Comparison of ENCODE assay signal across 24 cellular contexts in genomic region chr1:178323067-178323466, GRCh38.
DNase-seq lines count a peak whose midpoint lies in the region; ATAC-seq and TF ChIP-seq lines count a peak whose summit lies in the region.
"Had no signal": no experiment of that assay in that cellular context is flagged by ENCODE, and none has a peak within 500 bp of the region (broad histone marks: within the 10 kb centered on the region; RNA-seq: fewer than 3 reads in every experiment).

No MANE protein-coding gene starts in this region.

- H3K4me3 ChIP-seq in RWPE2 (ENCODE audit: severe bottlenecking) = no peak overlapping the region
- no peak overlapping the region for H3K4me3 ChIP-seq in adrenal gland
- H3K4me3 ChIP-seq: K562, Peyer's patch had no signal

- no peak overlapping the region for H3K4me3 Mint-ChIP-seq in activated CD4-positive, alpha-beta T cell treated with anti-CD3 and anti-CD28 coated beads for 36 hours
- no peak overlapping the region for H3K4me3 Mint-ChIP-seq in stimulated activated effector memory CD8-positive, alpha-beta T cell treated with anti-CD3 and anti-CD28 coated beads, Interleukin-12 subunit alpha, Interleukin-12 subunit beta, amount 100 ng/mL, for 72 hours
- no peak overlapping the region for H3K4me3 Mint-ChIP-seq in activated CD4-positive, alpha-beta memory T cell treated with anti-CD3 and anti-CD28 coated beads, Interleukin-2, amount 10 ng/mL, durations not matched to agents 7 days and 5 days
- H3K4me3 Mint-ChIP-seq: CD8-positive, alpha-beta memory T cell had no signal

- no peak for TF ChIP-seq POLR2A in adrenal gland (IDR thresholded peaks at IDR 0.05)

- H3K4me1 ChIP-seq in RWPE2 (ENCODE audit: insufficient read depth, poor library complexity, severe bottlenecking) = peaks cover 28% of the 10 kb centered on the region
- H3K4me1 ChIP-seq in adrenal gland (replicated peaks in 1 of 2) = no peaks in the 10 kb centered on the region
- H3K4me1 ChIP-seq: Peyer's patch had no signal

- WGBS in adrenal gland, 4 donors = 67 to 79% (median 69%) methylated on average over 1 of the region's 1 CpG

- H3K36me3 Mint-ChIP-seq in activated CD4-positive, alpha-beta T cell treated with anti-CD3 and anti-CD28 coated beads for 36 hours (ENCODE audit: low read depth) = no peaks in the 10 kb centered on the region
- no peaks in the 10 kb centered on the region for H3K36me3 Mint-ChIP-seq in stimulated activated effector memory CD8-positive, alpha-beta T cell treated with anti-CD3 and anti-CD28 coated beads, Interleukin-12 subunit alpha, Interleukin-12 subunit beta, amount 100 ng/mL, for 72 hours
- H3K36me3 Mint-ChIP-seq in activated CD4-positive, alpha-beta memory T cell treated with anti-CD3 and anti-CD28 coated beads, Interleukin-2, amount 10 ng/mL, durations not matched to agents 7 days and 5 days (ENCODE audit: low read depth) = no peaks in the 10 kb centered on the region

- H3K27me3 ChIP-seq in RWPE2 (ENCODE audit: insufficient read depth, poor library complexity, severe bottlenecking) (no peaks in the 10 kb centered on the region), adrenal gland (no peaks in the 10 kb centered on the region)
- H3K27me3 ChIP-seq: Peyer's patch had no signal

- no peaks in the 10 kb centered on the region for H3K9me3 Mint-ChIP-seq in activated CD4-positive, alpha-beta T cell treated with anti-CD3 and anti-CD28 coated beads for 36 hours (ENCODE audit: low read depth)
- H3K9me3 Mint-ChIP-seq in stimulated activated effector memory CD8-positive, alpha-beta T cell treated with anti-CD3 and anti-CD28 coated beads, Interleukin-12 subunit alpha, Interleukin-12 subunit beta, amount 100 ng/mL, for 72 hours = peaks cover 10% of the 10 kb centered on the region
- H3K9me3 Mint-ChIP-seq in activated CD4-positive, alpha-beta memory T cell treated with anti-CD3 and anti-CD28 coated beads, Interleukin-2, amount 10 ng/mL, durations not matched to agents 7 days and 5 days = peaks cover 3% of the 10 kb centered on the region

- peaks cover 7% of the 10 kb centered on the region for H3K27me3 Mint-ChIP-seq in activated CD4-positive, alpha-beta T cell treated with anti-CD3 and anti-CD28 coated beads for 36 hours
- H3K27me3 Mint-ChIP-seq in activated CD4-positive, alpha-beta memory T cell treated with anti-CD3 and anti-CD28 coated beads, Interleukin-2, amount 10 ng/mL, durations not matched to agents 7 days and 5 days = peaks cover 3% of the 10 kb centered on the region

- intact Hi-C loops in activated CD4-positive, alpha-beta T cell treated with anti-CD3 and anti-CD28 coated beads for 36 hours (cut with DNase I, micrococcal nuclease) = no loop called here
- intact Hi-C loops in adrenal gland (cut with DNase I) = no loop called here

- H3K36me3 ChIP-seq in RWPE2 (ENCODE audit: low read depth) (no peaks in the 10 kb centered on the region), adrenal gland (replicated peaks in 1 of 2) (no peaks in the 10 kb centered on the region)
- H3K36me3 ChIP-seq: Peyer's patch had no signal

- POLR2A ChIA-PET in activated CD4-positive, alpha-beta T cell treated with anti-CD3 and anti-CD28 coated beads for 36 hours (lab: Charles Lee) = no interaction called here
- POLR2A ChIA-PET in activated CD4-positive, alpha-beta memory T cell treated with anti-CD3 and anti-CD28 coated beads, Interleukin-2, amount 10 ng/mL, durations not matched to agents 7 days and 5 days (lab: Charles Lee) = no interaction called here

- no peak for DNase-seq in activated CD4-positive, alpha-beta T cell treated with anti-CD3 and anti-CD28 coated beads for 36 hours
- DNase-seq in activated CD4-positive, alpha-beta T cell treated with anti-CD3 and anti-CD28 coated beads, Interleukin-2, amount 50 U/mL, for 48 hours = no peak
- DNase-seq in RWPE2 (ENCODE audit: low spot score) = no peak
- DNase-seq in stimulated activated effector memory CD8-positive, alpha-beta T cell treated with anti-CD3 and anti-CD28 coated beads, Interleukin-12 subunit alpha, Interleukin-12 subunit beta, amount 100 ng/mL, for 72 hours (ENCODE audit: low spot score in 2 of 2) = no peak
- no peak for DNase-seq in adrenal gland
- no peak for DNase-seq in DMS114 treated with DMSO at 0.1 percent for 48 hours (lab: John Stamatoyannopoulos, UW; ENCODE audit: unreplicated experiment)
- DNase-seq in activated CD4-positive, alpha-beta memory T cell treated with anti-CD3 and anti-CD28 coated beads, Interleukin-2, amount 10 ng/mL, durations not matched to agents 7 days and 5 days = no peak
- DNase-seq: AML-193; C1 segment of cervical spinal cord; Calu3; CD8-positive, alpha-beta memory T cell; DMS53; GF-D8; NCI-H1092 treated with DMSO at 0.1 percent for 48 hours; NCI-H1436 treated with DMSO at 0.1 percent for 48 hours; NCI-H1930; NCI-H2227 treated with DMSO at 0.1 percent for 48 hours; NCI-H510A; NCI-H748 treated with DMSO at 0.1 percent for 48 hours; Peyer's patch; Right ventricle myocardium superior had no signal

- TF ChIP-seq CTCF in RWPE2 (IDR thresholded peaks at IDR 0.05; ENCODE audit: poor library complexity, severe bottlenecking) = no peak
- TF ChIP-seq CTCF in adrenal gland (IDR thresholded peaks at IDR 0.05) = no peak

- peak overlapping the region; percentile 89 for H3K27ac ChIP-seq in RWPE2 (ENCODE audit: poor library complexity, severe bottlenecking)
- H3K27ac ChIP-seq in adrenal gland = no peak overlapping the region
- H3K27ac ChIP-seq: 22Rv1, Peyer's patch had no signal

- ATAC-seq in activated CD4-positive, alpha-beta T cell treated with anti-CD3 and anti-CD28 coated beads for 36 hours = peak; percentile 77
- peak; percentile 63; the same call in 2 of the 3 replicates for ATAC-seq in RWPE2 (ENCODE audit: low read depth)
- peak; percentile 76 for ATAC-seq in esophagus mucosa
- peak; percentile 37 for ATAC-seq in stimulated activated effector memory CD8-positive, alpha-beta T cell treated with anti-CD3 and anti-CD28 coated beads, Interleukin-12 subunit alpha, Interleukin-12 subunit beta, amount 100 ng/mL, for 72 hours
- ATAC-seq: K562 had no signal

- CTCF ChIA-PET in activated CD4-positive, alpha-beta T cell treated with anti-CD3 and anti-CD28 coated beads for 36 hours (lab: Charles Lee) = interaction anchor here (2.1 kb wide), 1 partner anchor 12 kb away, joined by 6 read pairs; no protein-coding TSS in a partner anchor
- CTCF ChIA-PET in activated CD4-positive, alpha-beta memory T cell treated with anti-CD3 and anti-CD28 coated beads, Interleukin-2, amount 10 ng/mL, durations not matched to agents 7 days and 5 days (lab: Charles Lee) = no interaction called here

- no peaks in the 10 kb centered on the region for H3K4me1 Mint-ChIP-seq in activated CD4-positive, alpha-beta T cell treated with anti-CD3 and anti-CD28 coated beads for 36 hours
- no peaks in the 10 kb centered on the region for H3K4me1 Mint-ChIP-seq in stimulated activated effector memory CD8-positive, alpha-beta T cell treated with anti-CD3 and anti-CD28 coated beads, Interleukin-12 subunit alpha, Interleukin-12 subunit beta, amount 100 ng/mL, for 72 hours
- H3K4me1 Mint-ChIP-seq in activated CD4-positive, alpha-beta memory T cell treated with anti-CD3 and anti-CD28 coated beads, Interleukin-2, amount 10 ng/mL, durations not matched to agents 7 days and 5 days = no peaks in the 10 kb centered on the region
- H3K4me1 Mint-ChIP-seq: CD8-positive, alpha-beta memory T cell had no signal

- H3K9me3 ChIP-seq in RWPE2 (ENCODE audit: severe bottlenecking) = no peaks in the 10 kb centered on the region
- no peaks in the 10 kb centered on the region for H3K9me3 ChIP-seq in adrenal gland (replicated peaks in 1 of 3)
- H3K9me3 ChIP-seq: Peyer's patch had no signal

- no peak overlapping the region for H3K27ac Mint-ChIP-seq in activated CD4-positive, alpha-beta T cell treated with anti-CD3 and anti-CD28 coated beads for 36 hours
- H3K27ac Mint-ChIP-seq in stimulated activated effector memory CD8-positive, alpha-beta T cell treated with anti-CD3 and anti-CD28 coated beads, Interleukin-12 subunit alpha, Interleukin-12 subunit beta, amount 100 ng/mL, for 72 hours = no peak overlapping the region
- no peak overlapping the region for H3K27ac Mint-ChIP-seq in activated CD4-positive, alpha-beta memory T cell treated with anti-CD3 and anti-CD28 coated beads, Interleukin-2, amount 10 ng/mL, durations not matched to agents 7 days and 5 days
